ENCODE assay signal across 8 cellular contexts in genomic region chr9:115234094-115234493, GRCh38.
A peak's percentile ranks its signal among the peaks of the same experiment; 100 is the strongest.
DNase-seq lines count a peak whose midpoint lies in the region; ATAC-seq and TF ChIP-seq lines count a peak whose summit lies in the region.

No MANE protein-coding gene starts in this region.

- H3K4me3 ChIP-seq in SK-N-MC (0 out of 2 replicates have a peak overlapping the region, but pooled peaks have one; percentile 5), WERI-Rb-1 (ENCODE audit: low read depth, low read length) (no peak overlapping the region)

- 0 out of 2 replicates have a peak, but pooled peaks cover 3% of the 10 kb centered on the region for H3K36me3 ChIP-seq in SK-N-MC (ENCODE audit: insufficient read depth, low read length)
- no peaks in the 10 kb centered on the region for H3K36me3 ChIP-seq in WERI-Rb-1

- TF ChIP-seq CTCF in WERI-Rb-1 (IDR thresholded peaks at IDR 0.05; ENCODE audit: low read depth, low read length), result no peak

- H3K27me3 ChIP-seq in WERI-Rb-1 (ENCODE audit: insufficient read depth, low read depth, severe bottlenecking), result no peaks in the 10 kb centered on the region

- no peak overlapping the region for H3K9ac ChIP-seq in SK-N-MC (ENCODE audit: insufficient read length)

- H3K27ac ChIP-seq in SK-N-MC, result no peak overlapping the region
- no peak overlapping the region for H3K27ac ChIP-seq in WERI-Rb-1

- ATAC-seq in HG02970 (IDR thresholded peaks at IDR 0.05; ENCODE audit: low FRiP score, unreplicated experiment) (peak; percentile 65), GM21717 (IDR thresholded peaks at IDR 0.05; ENCODE audit: unreplicated experiment) (no peak)

- DNase-seq in ELR (ENCODE audit: low read depth) (peak; percentile 86), SK-N-MC (ENCODE audit: low read depth, low spot score) (no peak), kidney tubule cell (ENCODE audit: low spot score) (peak; percentile 92), GF-D8 (lab: John Stamatoyannopoulos, UW) (no peak), GM19240 (ENCODE audit: insufficient read length, low spot score) (no peak), WERI-Rb-1 (no peak)

- no peaks in the 10 kb centered on the region for H3K9me3 ChIP-seq in SK-N-MC (ENCODE audit: low read depth, low read length)
- H3K9me3 ChIP-seq in WERI-Rb-1 (ENCODE audit: severe bottlenecking), result peaks cover 2% of the 10 kb centered on the region

Comparison
In these comparisons a context has a peak if more than half of its experiments do, and no peak if none do; other contexts are left out.
1. DNase-seq: peak in ELR (single experiment) and kidney tubule cell (single experiment); none in SK-N-MC (single experiment), GF-D8 (single experiment), GM19240 (single experiment) and WERI-Rb-1 (single experiment).